Comparison of ENCODE assay signal across 1 cellular context in the genomic region with DNA sequence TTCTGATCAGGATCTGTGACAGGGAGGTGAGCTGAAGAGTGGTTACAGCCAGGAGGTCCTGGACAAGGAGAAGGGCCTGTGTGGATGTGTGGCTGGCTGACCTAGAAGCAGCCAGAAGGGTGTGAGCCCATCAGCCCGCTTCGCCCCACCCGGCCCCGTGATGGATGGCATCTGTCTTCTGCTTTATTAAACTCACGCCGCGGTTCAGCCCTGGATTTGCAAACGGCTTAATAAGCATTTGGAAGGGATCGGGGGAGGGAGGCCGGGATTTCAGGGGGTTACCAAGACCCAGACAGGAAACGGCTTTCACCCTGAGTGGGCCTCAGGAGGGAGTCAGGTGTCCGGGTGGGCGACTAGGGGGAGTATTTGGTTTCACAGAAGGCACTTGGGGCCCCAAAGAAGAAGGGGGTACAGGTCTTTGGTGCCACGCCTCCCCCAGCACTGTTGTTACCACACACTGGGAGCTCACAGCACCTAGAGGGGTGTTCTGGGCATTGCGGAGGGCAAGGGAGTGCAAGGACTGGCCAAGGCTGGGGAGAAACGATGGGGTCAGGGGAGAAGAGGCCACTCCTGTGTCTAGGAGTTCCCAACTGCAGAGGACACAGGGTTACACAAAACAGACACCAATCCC.
A peak's percentile ranks its signal among the peaks of the same experiment; 100 is the strongest.
TF ChIP-seq lines count a peak whose summit lies in the region.

No MANE protein-coding gene starts in this region.

TF ChIP-seq in HepG2, 621 proteins besides CTCF, POLR2A, EP300 and RAD21:
- TF ChIP-seq NR2F6 (IDR thresholded peaks at IDR 0.05) (no peak), NR2F6 (CRISPR knock-in tag; IDR thresholded peaks at IDR 0.05) (no peak), RBM39 (IDR thresholded peaks at IDR 0.05; ENCODE audit: low read depth, low read length, poor library complexity, severe bottlenecking) (no peak), NRL (CRISPR knock-in tag; IDR thresholded peaks at IDR 0.05; ENCODE audit: borderline replicate concordance) (peak; percentile 51; the same call in 1 of the 2 replicates), SIX4 (CRISPR knock-in tag; IDR thresholded peaks at IDR 0.05) (no peak), ZNF484 (CRISPR knock-in tag; IDR thresholded peaks at IDR 0.05; ENCODE audit: borderline replicate concordance, low read depth) (no peak), THYN1 (CRISPR knock-in tag; IDR thresholded peaks at IDR 0.05; ENCODE audit: borderline replicate concordance, low read depth) (no peak), ZFP82 (CRISPR knock-in tag; IDR thresholded peaks at IDR 0.05; ENCODE audit: borderline replicate concordance) (no peak)
- TF ChIP-seq, protein P1, sequence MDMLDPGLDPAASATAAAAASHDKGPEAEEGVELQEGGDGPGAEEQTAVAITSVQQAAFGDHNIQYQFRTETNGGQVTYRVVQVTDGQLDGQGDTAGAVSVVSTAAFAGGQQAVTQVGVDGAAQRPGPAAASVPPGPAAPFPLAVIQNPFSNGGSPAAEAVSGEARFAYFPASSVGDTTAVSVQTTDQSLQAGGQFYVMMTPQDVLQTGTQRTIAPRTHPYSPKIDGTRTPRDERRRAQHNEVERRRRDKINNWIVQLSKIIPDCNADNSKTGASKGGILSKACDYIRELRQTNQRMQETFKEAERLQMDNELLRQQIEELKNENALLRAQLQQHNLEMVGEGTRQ (IDR thresholded peaks at IDR 0.05; ENCODE audit: low read depth, low read length): no peak
- TF ChIP-seq, protein P1 (CRISPR knock-in tag; IDR thresholded peaks at IDR 0.05; ENCODE audit: borderline replicate concordance): no peak
